ENCODE assay signal across 18 cellular contexts in genomic region chr1:97743129-97743528, GRCh38.
A peak's percentile ranks its signal among the peaks of the same experiment; 100 is the strongest.
DNase-seq lines count a peak whose midpoint lies in the region; FAIRE-seq and TF ChIP-seq lines count a peak whose summit lies in the region.
"Had no signal": no experiment of that assay in that cellular context is flagged by ENCODE, and none has a peak within 500 bp of the region (broad histone marks: within the 10 kb centered on the region; RNA-seq: fewer than 3 reads in every experiment).

No MANE protein-coding gene starts in this region.

- no peak overlapping the region for H4K8ac ChIP-seq in trophoblast cell (ENCODE audit: low read depth, low read length)

- H3K9me3 Mint-ChIP-seq in CD4-positive, alpha-beta memory T cell, result no peaks in the 10 kb centered on the region
- H3K9me3 Mint-ChIP-seq: CD8-positive, alpha-beta memory T cell; H9; T-cell had no signal

- H3K14ac ChIP-seq in trophoblast cell (ENCODE audit: low read length), result no peak overlapping the region

- no peak overlapping the region for H3K4me3 Mint-ChIP-seq in CD4-positive, alpha-beta memory T cell
- H3K4me3 Mint-ChIP-seq: CD8-positive, alpha-beta memory T cell; H9; T-cell had no signal

- no peak for FAIRE-seq in bronchial epithelial cell (lab: Jason Lieb, UNC)
- FAIRE-seq in kidney (lab: Jason Lieb, UNC), result no peak
- FAIRE-seq: HepG2 had no signal

- H3K4me1 Mint-ChIP-seq in CD4-positive, alpha-beta memory T cell, result peaks cover 4 to 10% (median 7%) of the 10 kb centered on the region in 4 donors

- TF ChIP-seq EP300 in Ishikawa (IDR thresholded peaks at IDR 0.05; ENCODE audit: borderline replicate concordance), result 0 out of 2 replicates have a peak, but pooled peaks have one; percentile 28

- no peak overlapping the region for H4K91ac ChIP-seq in trophoblast cell (ENCODE audit: low read depth, low read length)

- H3K9ac ChIP-seq in trophoblast cell (ENCODE audit: low read length) (no peak overlapping the region), kidney (ENCODE audit: low read length in 2 of 2) (no peak overlapping the region)

- H3K4me1 ChIP-seq in trophoblast cell (ENCODE audit: control insufficient read depth in 1 of 2, insufficient read depth in 2 of 2, low read length in 2 of 2), result peaks cover 0 to 3% of the 10 kb centered on the region in 2 experiments
- no peaks in the 10 kb centered on the region for H3K4me1 ChIP-seq in kidney (ENCODE audit: control insufficient read depth in 1 of 2, insufficient read depth in 1 of 2, low read depth in 1 of 2, low read length in 2 of 2)
- H3K4me1 ChIP-seq in CD4-positive, alpha-beta memory T cell (ENCODE audit: insufficient read depth, low read length), result no peaks in the 10 kb centered on the region

- intact Hi-C loops in kidney (cut with DNase I), result no loop called here
- intact Hi-C loops in CD4-positive, alpha-beta memory T cell (cut with micrococcal nuclease), result loop anchor here (1.0 kb wide), 1 partner anchor 12 kb away; no protein-coding TSS in a partner anchor

- no peaks in the 10 kb centered on the region for H3K79me1 ChIP-seq in trophoblast cell (ENCODE audit: low read length)

- H3K23ac ChIP-seq in trophoblast cell (ENCODE audit: low read length), result no peak overlapping the region

- no peaks in the 10 kb centered on the region for H3K9me3 ChIP-seq in trophoblast cell (ENCODE audit: insufficient read depth, low read depth, low read length)
- no peaks in the 10 kb centered on the region for H3K9me3 ChIP-seq in kidney (ENCODE audit: control insufficient read depth in 1 of 2, low read length in 2 of 2)
- H3K9me3 ChIP-seq in CD4-positive, alpha-beta memory T cell (ENCODE audit: control insufficient read depth in 1 of 2, low read length in 2 of 2), result no peaks in the 10 kb centered on the region
- H3K9me3 ChIP-seq: MG63 had no signal

- CTCF ChIA-PET in CD4-positive, alpha-beta memory T cell (lab: Charles Lee; ENCODE audit: partially characterized antibody), result no interaction called here

- H3K36me3 Mint-ChIP-seq in CD4-positive, alpha-beta memory T cell, result peaks cover 24% of the 10 kb centered on the region in 2 donors

- no peak overlapping the region for H2AK5ac ChIP-seq in trophoblast cell (ENCODE audit: low read length)

- no peaks in the 10 kb centered on the region for H3K27me3 Mint-ChIP-seq in CD4-positive, alpha-beta memory T cell
- H3K27me3 Mint-ChIP-seq: CD8-positive, alpha-beta memory T cell; T-cell had no signal

- no peak overlapping the region for H2BK12ac ChIP-seq in trophoblast cell (ENCODE audit: low read length)

- TF ChIP-seq CTCF in bronchial epithelial cell (IDR thresholded peaks at IDR 0.05; ENCODE audit: insufficient read depth, low read length, severe bottlenecking) (no peak), kidney (IDR thresholded peaks at IDR 0.05; ENCODE audit: borderline replicate concordance, extremely low read depth, insufficient read depth) (no peak)

- no peaks in the 10 kb centered on the region for H3K27me3 ChIP-seq in bronchial epithelial cell (ENCODE audit: control insufficient read depth, insufficient read depth, low read length)
- H3K27me3 ChIP-seq in trophoblast cell (ENCODE audit: insufficient read depth, low read length), result no peaks in the 10 kb centered on the region
- no peaks in the 10 kb centered on the region for H3K27me3 ChIP-seq in CD4-positive, alpha-beta memory T cell (ENCODE audit: insufficient read depth, low read length)
- H3K27me3 ChIP-seq: MG63 had no signal

- H2AFZ ChIP-seq in trophoblast cell (ENCODE audit: insufficient read depth, low read length, poor library complexity), result no peak overlapping the region

- DNase-seq in NCI-H1417 treated with DMSO at 0.1 percent for 48 hours (lab: John Stamatoyannopoulos, UW) (peak; percentile 79), bronchial epithelial cell (ENCODE audit: low read depth) (peak; percentile 40), trophoblast cell (peak; percentile 6 to 28), kidney (no peak), NCI-H2171 treated with DMSO at 0.1 percent for 48 hours (lab: John Stamatoyannopoulos, UW) (no peak)
- DNase-seq in CD4-positive, alpha-beta memory T cell, result no peak
- DNase-seq: CD8-positive, alpha-beta memory T cell; DMS53; H9; MG63; NCI-H1092 treated with DMSO at 0.1 percent for 48 hours; NCI-H2029 treated with DMSO at 0.1 percent for 48 hours; NK-92 treated with Interleukin-12 subunit alpha and Interleukin-12 subunit beta, amount 100 ng/mL, for 24 hours; OCI-M1; RPMI8226; T-cell had no signal

- H3K27ac Mint-ChIP-seq in CD4-positive, alpha-beta memory T cell, result no peak overlapping the region
- H3K27ac Mint-ChIP-seq: CD8-positive, alpha-beta memory T cell; H9; T-cell had no signal

- H3K4me2 ChIP-seq in trophoblast cell (ENCODE audit: low read length), result no peak overlapping the region

- H3K79me2 ChIP-seq in trophoblast cell (ENCODE audit: control insufficient read depth, insufficient read depth, low read length, poor library complexity), result no peaks in the 10 kb centered on the region

- H3K4ac ChIP-seq in trophoblast cell (ENCODE audit: low read depth, low read length), result no peak overlapping the region

- no peak overlapping the region for H4K12ac ChIP-seq in trophoblast cell (ENCODE audit: low read depth, low read length)

- H2BK120ac ChIP-seq in trophoblast cell (ENCODE audit: insufficient read depth, low read length, poor library complexity), result no peak overlapping the region

- no peak for TF ChIP-seq RAD21 in Ishikawa (IDR thresholded peaks at IDR 0.05; ENCODE audit: low read depth)

- H2BK5ac ChIP-seq in trophoblast cell (ENCODE audit: low read depth, low read length, poor library complexity), result no peak overlapping the region

- H3K18ac ChIP-seq in trophoblast cell (ENCODE audit: low read length), result no peak overlapping the region

- WGBS in trophoblast cell (ENCODE audit: extremely low coverage, insufficient coverage, insufficient read length), result no CpG with 5 or more reads among the region's 3 CpGs

- H3K4me3 ChIP-seq in bronchial epithelial cell (ENCODE audit: low read depth, low read length), result no peak overlapping the region
- H3K4me3 ChIP-seq in trophoblast cell (ENCODE audit: low read depth, low read length), result no peak overlapping the region
- no peak overlapping the region for H3K4me3 ChIP-seq in kidney (ENCODE audit: low read length in 2 of 2)
- no peak overlapping the region for H3K4me3 ChIP-seq in CD4-positive, alpha-beta memory T cell (ENCODE audit: low read length in 2 of 2)
- H3K4me3 ChIP-seq: MG63 had no signal

- H3K36me3 ChIP-seq in bronchial epithelial cell (ENCODE audit: control insufficient read depth, insufficient read depth, low read length), result no peaks in the 10 kb centered on the region
- H3K36me3 ChIP-seq in trophoblast cell (ENCODE audit: control insufficient read depth in 1 of 2, insufficient read depth in 2 of 2, low read length in 2 of 2), result no peaks in the 10 kb centered on the region
- no peaks in the 10 kb centered on the region for H3K36me3 ChIP-seq in kidney (ENCODE audit: control insufficient read depth in 1 of 2, insufficient read depth in 2 of 2, low read length in 2 of 2)
- no peaks in the 10 kb centered on the region for H3K36me3 ChIP-seq in CD4-positive, alpha-beta memory T cell (ENCODE audit: insufficient read depth, low read length)
- H3K36me3 ChIP-seq: MG63 had no signal

- POLR2A ChIA-PET in CD4-positive, alpha-beta memory T cell (lab: Charles Lee; ENCODE audit: partially characterized antibody), result no interaction called here

- H3K27ac ChIP-seq in trophoblast cell (ENCODE audit: low read depth, low read length) (no peak overlapping the region), kidney (ENCODE audit: low read depth in 2 of 2, low read length in 2 of 2) (no peak overlapping the region)
- no peak overlapping the region for H3K27ac ChIP-seq in CD4-positive, alpha-beta memory T cell (ENCODE audit: low read depth, low read length)

TF ChIP-seq in Ishikawa, 13 proteins besides CTCF, POLR2A, EP300 and RAD21:
- peak; percentile 26; the same call in 1 of the 2 replicates for TF ChIP-seq FOXM1 (IDR thresholded peaks at IDR 0.05; ENCODE audit: borderline replicate concordance, low read depth)
- TF ChIP-seq TCF12 (IDR thresholded peaks at IDR 0.05; ENCODE audit: low read depth), result peak; percentile 38; the same call in 1 of the 2 replicates
- no peak for TF ChIP-seq EGR1 (IDR thresholded peaks at IDR 0.05)
- TF ChIP-seq REST (IDR thresholded peaks at IDR 0.05; ENCODE audit: low read depth), result no peak
- TF ChIP-seq TAF1 (IDR thresholded peaks at IDR 0.05; ENCODE audit: low read depth), result no peak
- TF ChIP-seq TEAD4 (IDR thresholded peaks at IDR 0.05), result peak; percentile 32; the same call in 1 of the 2 replicates
- TF ChIP-seq MAX (IDR thresholded peaks at IDR 0.05), result no peak

Comparison
In these comparisons a context has a peak if more than half of its experiments do, and no peak if none do; other contexts are left out.
1. DNase-seq: peak in NCI-H1417 treated with DMSO at 0.1 percent for 48 hours (single experiment), bronchial epithelial cell (single experiment) and trophoblast cell (2 of 2); none in kidney (single experiment), NCI-H2171 treated with DMSO at 0.1 percent for 48 hours (single experiment) and CD4-positive, alpha-beta memory T cell (0 of 5).